ENCODE assay signal across 11 cellular contexts in genomic region chr14:22569749-22570131, GRCh38.
DNase-seq lines count a peak whose midpoint lies in the region.
"Had no signal": no experiment of that assay in that cellular context is flagged by ENCODE, and none has a peak within 500 bp of the region (broad histone marks: within the 10 kb centered on the region; RNA-seq: fewer than 3 reads in every experiment).

No MANE protein-coding gene starts in this region.

- no peaks in the 10 kb centered on the region for H3K27me3 ChIP-seq in adipocyte (replicated peaks; ENCODE audit: control insufficient read depth, insufficient read depth, low read length)

- peaks cover 63% of the 10 kb centered on the region for H3K4me1 Mint-ChIP-seq in T-helper 1 cell treated with Interleukin-12 subunit alpha and Interleukin-12 subunit beta and Interleukin-4 antibody, amounts not matched to agents 30 μg/mL and 1 μg/mL, for 36 hours (ENCODE audit: low read depth)

- peaks cover 32% of the 10 kb centered on the region for H3K4me1 ChIP-seq in adipocyte (ENCODE audit: control insufficient read depth, insufficient read depth, low read length)

- H3K9me3 Mint-ChIP-seq in T-helper 1 cell treated with Interleukin-12 subunit alpha and Interleukin-12 subunit beta and Interleukin-4 antibody, amounts not matched to agents 30 μg/mL and 1 μg/mL, for 36 hours: no peaks in the 10 kb centered on the region
- H3K9me3 Mint-ChIP-seq: dendritic cell treated with granulocyte-macrophage colony-stimulating factor and Interleukin-4, amounts not matched to agents 40 ng/mL and 50 ng/mL, for 4 days had no signal

- peak overlapping the region; percentile 74 for H3K9ac ChIP-seq in adipocyte (ENCODE audit: low read length)

- H3K36me3 Mint-ChIP-seq in T-helper 1 cell treated with Interleukin-12 subunit alpha and Interleukin-12 subunit beta and Interleukin-4 antibody, amounts not matched to agents 30 μg/mL and 1 μg/mL, for 36 hours (ENCODE audit: low read depth): peaks cover 38% of the 10 kb centered on the region

- H3K9me3 ChIP-seq in KOPT-K1 (ENCODE audit: insufficient read depth, low read length, poor library complexity, severe bottlenecking) (no peaks in the 10 kb centered on the region), adipocyte (ENCODE audit: control insufficient read depth, low read length) (no peaks in the 10 kb centered on the region)

- no peaks in the 10 kb centered on the region for H3K27me3 Mint-ChIP-seq in T-helper 1 cell treated with Interleukin-12 subunit alpha and Interleukin-12 subunit beta and Interleukin-4 antibody, amounts not matched to agents 30 μg/mL and 1 μg/mL, for 36 hours (ENCODE audit: low read depth)
- H3K27me3 Mint-ChIP-seq: dendritic cell treated with granulocyte-macrophage colony-stimulating factor and Interleukin-4, amounts not matched to agents 40 ng/mL and 50 ng/mL, for 4 days had no signal

- H3K4me3 ChIP-seq in adipocyte (ENCODE audit: low read length): no peak overlapping the region
- no peak overlapping the region for H3K4me3 ChIP-seq in skin epidermis

- peak overlapping the region; percentile 98 for H3K27ac Mint-ChIP-seq in T-helper 1 cell treated with Interleukin-12 subunit alpha and Interleukin-12 subunit beta and Interleukin-4 antibody, amounts not matched to agents 30 μg/mL and 1 μg/mL, for 36 hours
- H3K27ac Mint-ChIP-seq: dendritic cell treated with granulocyte-macrophage colony-stimulating factor and Interleukin-4, amounts not matched to agents 40 ng/mL and 50 ng/mL, for 4 days had no signal

- no peak for DNase-seq in T-helper 1 cell
- no peak for DNase-seq in adipocyte (ENCODE audit: low read depth)
- DNase-seq in T-helper 9 cell: no peak
- DNase-seq in pons (ENCODE audit: low spot score): no peak
- no peak for DNase-seq in nucleus accumbens (lab: John Stamatoyannopoulos, UW)

- H3K27ac ChIP-seq in KOPT-K1 (ENCODE audit: low read depth, low read length, poor library complexity, severe bottlenecking) (peak overlapping the region; percentile 81), skin epidermis (peak overlapping the region in 16 of 21 experiments; percentile 13 to 98 (median 48))
- H3K27ac ChIP-seq: 22Rv1, WERI-Rb-1 had no signal

- H3K4me3 Mint-ChIP-seq in T-helper 1 cell treated with Interleukin-12 subunit alpha and Interleukin-12 subunit beta and Interleukin-4 antibody, amounts not matched to agents 30 μg/mL and 1 μg/mL, for 36 hours: peak overlapping the region; percentile 89
- H3K4me3 Mint-ChIP-seq: dendritic cell treated with granulocyte-macrophage colony-stimulating factor and Interleukin-4, amounts not matched to agents 40 ng/mL and 50 ng/mL, for 4 days had no signal

- peaks cover 60% of the 10 kb centered on the region for H3K36me3 ChIP-seq in KOPT-K1 (ENCODE audit: insufficient read depth, low read length)
- H3K36me3 ChIP-seq in adipocyte (ENCODE audit: control insufficient read depth, insufficient read depth, low read length, severe bottlenecking): peaks cover 79% of the 10 kb centered on the region
